In the genomic region with DNA sequence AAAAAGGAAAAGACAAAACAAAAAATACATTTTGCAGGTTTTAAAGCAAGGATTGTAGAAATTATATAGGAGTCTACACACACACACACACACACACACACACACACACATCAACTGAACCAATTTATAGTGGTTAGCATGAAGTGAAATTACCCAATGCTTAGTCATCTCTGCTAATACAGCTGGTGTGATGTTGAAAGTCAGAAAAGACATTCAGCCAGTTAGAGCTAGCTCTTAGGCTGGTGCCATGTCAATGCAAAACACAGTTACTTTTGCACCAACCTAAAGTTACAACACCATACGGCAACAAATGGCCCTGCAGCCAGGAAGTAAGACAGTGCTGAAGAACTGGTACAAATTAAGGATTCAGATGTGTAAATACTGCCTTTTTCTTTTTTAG, we compare ENCODE assay signal across 9 cellular contexts. TPM values are rescaled to one million over a fixed set of nuclear protein-coding genes. Genes with fewer than 3 reads are reported as not detected.
DNase-seq lines count a peak whose midpoint lies in the region; ATAC-seq and TF ChIP-seq lines count a peak whose summit lies in the region.
"Had no signal": no experiment of that assay in that cellular context is flagged by ENCODE, and none has a peak within 500 bp of the region (broad histone marks: within the 10 kb centered on the region; RNA-seq: fewer than 3 reads in every experiment).

No MANE protein-coding gene starts in this region.

- no peak overlapping the region for H3K4me2 ChIP-seq in IMR-90 (ENCODE audit: low read depth, low read length)
- H3K4me2 ChIP-seq: BLaER1 had no signal

- no peak overlapping the region for H2BK15ac ChIP-seq in IMR-90 (ENCODE audit: low read depth, low read length)

- no peak overlapping the region for H3K27ac ChIP-seq in IMR-90 (ENCODE audit: insufficient read depth, low read length)
- H3K27ac ChIP-seq: BLaER1 had no signal

- no peak overlapping the region for H2AK9ac ChIP-seq in IMR-90 (replicated peaks; ENCODE audit: low read depth, low read length, poor library complexity)

- H3K9ac ChIP-seq in IMR-90 (ENCODE audit: low read depth, low read length) = no peak overlapping the region
- H3K9ac ChIP-seq: BLaER1 had no signal

- H2AFZ ChIP-seq in IMR-90 (replicated peaks; ENCODE audit: low read length, poor library complexity) = no peak overlapping the region

- intact Hi-C loops in activated CD4-positive, alpha-beta T cell treated with anti-CD3 and anti-CD28 coated beads for 36 hours (cut with DNase I, micrococcal nuclease) = no loop called here
- intact Hi-C loops in IMR-90 (cut with micrococcal nuclease) = no loop called here

- no peaks in the 10 kb centered on the region for H4K20me1 ChIP-seq in IMR-90 (ENCODE audit: insufficient read depth, low read length)

- BruUV-seq in IMR-90 (replicated peaks; lab: Mats Ljungman, UMichigan) = no TSS peak

- TF ChIP-seq RAD21 in IMR-90 (IDR thresholded peaks at IDR 0.05; ENCODE audit: low read length) = no peak

- no peaks in the 10 kb centered on the region for H3K9me3 ChIP-seq in IMR-90 (ENCODE audit: control insufficient read depth, insufficient read depth, low read length)
- H3K9me3 ChIP-seq: BLaER1 had no signal

- peaks cover 15% of the 10 kb centered on the region for H3K4me1 Mint-ChIP-seq in activated CD4-positive, alpha-beta T cell treated with anti-CD3 and anti-CD28 coated beads for 36 hours

- no peaks in the 10 kb centered on the region for H3K27me3 ChIP-seq in IMR-90 (ENCODE audit: control insufficient read depth, insufficient read depth, low read length)
- H3K27me3 ChIP-seq: BLaER1 had no signal

- in situ Hi-C loops in IMR-90 (cut with MboI; ENCODE audit: low sequenced_read_pairs) = loop anchor here (25.0 kb wide), 1 partner anchor 413 kb away; no protein-coding TSS in a partner anchor

- no peak for TF ChIP-seq POLR2A in IMR-90 (IDR thresholded peaks at IDR 0.05; ENCODE audit: low read depth, low read length)

- H3K36me3 Mint-ChIP-seq in activated CD4-positive, alpha-beta T cell treated with anti-CD3 and anti-CD28 coated beads for 36 hours (ENCODE audit: low read depth) = peaks cover 70% of the 10 kb centered on the region

- H3K9me3 Mint-ChIP-seq in activated CD4-positive, alpha-beta T cell treated with anti-CD3 and anti-CD28 coated beads for 36 hours (ENCODE audit: low read depth) = no peaks in the 10 kb centered on the region

- H3K9me1 ChIP-seq in IMR-90 (ENCODE audit: insufficient read depth, low read length) = peaks cover 9% of the 10 kb centered on the region

- no peak for TF ChIP-seq CTCF in IMR-90 (conservative IDR thresholded peaks at IDR 0.05; ENCODE audit: low read depth, low read length)
- no peak for TF ChIP-seq CTCF in cardiac fibroblast (IDR thresholded peaks at IDR 0.05; ENCODE audit: low read depth, low read length)

- no peaks in the 10 kb centered on the region for H3K4me1 ChIP-seq in IMR-90 (ENCODE audit: control insufficient read depth, insufficient read depth, low read length)
- H3K4me1 ChIP-seq: BLaER1 had no signal

- H3K4me3 Mint-ChIP-seq in activated CD4-positive, alpha-beta T cell treated with anti-CD3 and anti-CD28 coated beads for 36 hours = no peak overlapping the region

- POLR2A ChIA-PET in activated CD4-positive, alpha-beta T cell treated with anti-CD3 and anti-CD28 coated beads for 36 hours (lab: Charles Lee) = interaction anchor here (0.7 kb wide), 1 partner anchor 13 kb away, joined by 7 read pairs; no protein-coding TSS in a partner anchor
- POLR2A ChIA-PET in IMR-90 (lab: Charles Lee; ENCODE audit: unreplicated experiment) = no interaction called here

- no peaks in the 10 kb centered on the region for H3K27me3 Mint-ChIP-seq in activated CD4-positive, alpha-beta T cell treated with anti-CD3 and anti-CD28 coated beads for 36 hours

- H3K4ac ChIP-seq in IMR-90 (ENCODE audit: low read depth, low read length) = no peak overlapping the region

- H3K4me3 ChIP-seq in IMR-90 (ENCODE audit: insufficient read depth, low read depth, low read length) (no peak overlapping the region), cardiac fibroblast (replicated peaks in 1 of 2; ENCODE audit: low read depth in 2 of 2, low read length in 2 of 2) (no peak overlapping the region), skeletal muscle cell (ENCODE audit: low read depth, low read length) (no peak overlapping the region)
- H3K4me3 ChIP-seq: BLaER1 had no signal

- H2BK20ac ChIP-seq in IMR-90 (ENCODE audit: low read depth, low read length) = no peak overlapping the region

- no CpG with 5 or more reads among the region's 1 CpG for WGBS in IMR-90 (ENCODE audit: extremely low coverage in 2 of 2, insufficient read length in 1 of 2), 2 experiments

- peaks cover 48 to 60% of the 10 kb centered on the region in 2 experiments for H3K79me1 ChIP-seq in IMR-90 (ENCODE audit: low read depth in 1 of 2, low read length in 2 of 2)

- no peak overlapping the region for H3K27ac Mint-ChIP-seq in activated CD4-positive, alpha-beta T cell treated with anti-CD3 and anti-CD28 coated beads for 36 hours

- H3K14ac ChIP-seq in IMR-90 (replicated peaks; ENCODE audit: low read depth, low read length) = no peak overlapping the region

- no peak overlapping the region for H3K56ac ChIP-seq in IMR-90 (ENCODE audit: extremely low read depth, insufficient read depth, low read length)

- no peak overlapping the region for H3K18ac ChIP-seq in IMR-90 (ENCODE audit: low read depth, low read length)

- CTCF ChIA-PET in activated CD4-positive, alpha-beta T cell treated with anti-CD3 and anti-CD28 coated beads for 36 hours (lab: Charles Lee) = interaction anchor here (1.0 kb wide), 1 partner anchor 14 kb away, joined by 3 read pairs; no protein-coding TSS in a partner anchor
- CTCF ChIA-PET in IMR-90 (lab: Yijun Ruan, JAX) = interaction anchor here (0.6 to 0.7 kb wide), 3 partner anchors 12 to 144 kb away, joined by 3 to 4 read pairs (median 3); no protein-coding TSS in a partner anchor

- no peak overlapping the region for H4K8ac ChIP-seq in IMR-90 (ENCODE audit: low read depth in 2 of 2, low read length in 2 of 2)

- peak; percentile 19 for DNase-seq in activated CD4-positive, alpha-beta T cell treated with anti-CD3 and anti-CD28 coated beads for 36 hours
- DNase-seq in activated CD4-positive, alpha-beta T cell treated with anti-CD3 and anti-CD28 coated beads, Interleukin-2, amount 50 U/mL, for 4 hours = no peak
- DNase-seq in IMR-90 (peak; percentile 98), cardiac fibroblast (ENCODE audit: low read depth in 2 of 2) (peak; percentile 96 to 97), skeletal muscle cell (ENCODE audit: low read depth) (peak; percentile 96), NCI-H524 treated with DMSO at 0.1 percent for 48 hours (lab: John Stamatoyannopoulos, UW) (no peak), NCI-H2029 (lab: John Stamatoyannopoulos, UW) (no peak)
- DNase-seq in effector CD4-positive, alpha-beta T cell = no peak

- H4K5ac ChIP-seq in IMR-90 (ENCODE audit: low read depth, low read length) = no peak overlapping the region

- peak overlapping the region; percentile 63 for H2BK5ac ChIP-seq in IMR-90 (ENCODE audit: low read depth, low read length, poor library complexity, severe bottlenecking)

- H4K91ac ChIP-seq in IMR-90 (ENCODE audit: insufficient read depth, low read depth, low read length) = no peak overlapping the region

- dilution Hi-C loops in IMR-90 (cut with HindIII; ENCODE audit: low sequenced_read_pairs, unreplicated experiment) = no loop called here

- ATAC-seq in activated CD4-positive, alpha-beta T cell treated with anti-CD3 and anti-CD28 coated beads for 36 hours = peak; percentile 83
- ATAC-seq in IMR-90 (ENCODE audit: low read depth) = peak; percentile 90

- H3K36me3 ChIP-seq in IMR-90 (ENCODE audit: control insufficient read depth, insufficient read depth, low read length) = peaks cover 16% of the 10 kb centered on the region

- no peak overlapping the region for H3K23ac ChIP-seq in IMR-90 (ENCODE audit: low read depth, low read length)

- no peak overlapping the region for H2AK5ac ChIP-seq in IMR-90 (ENCODE audit: low read depth, low read length)

- peak overlapping the region; percentile 46; the same call in 1 of the 2 replicates for H2BK120ac ChIP-seq in IMR-90 (ENCODE audit: low read depth, low read length)

TF ChIP-seq in IMR-90, 13 proteins besides CTCF, POLR2A, EP300 and RAD21 (continues in another document):
- peak; percentile 86; the same call in 1 of the 2 replicates for TF ChIP-seq FOS (IDR thresholded peaks at IDR 0.05; ENCODE audit: low read depth, low read length)
- no peak for TF ChIP-seq MAZ (IDR thresholded peaks at IDR 0.05; ENCODE audit: borderline replicate concordance, low read depth, low read length)
- TF ChIP-seq RCOR1 (IDR thresholded peaks at IDR 0.05; ENCODE audit: insufficient replicate concordance, low read length) = peak; percentile 54
- TF ChIP-seq CHD1 (IDR thresholded peaks at IDR 0.05; ENCODE audit: low read depth, low read length) = no peak
- TF ChIP-seq BHLHE40 (IDR thresholded peaks at IDR 0.05; ENCODE audit: low read depth, low read length) = 0 out of 2 replicates have a peak, but pooled peaks have one; percentile 20
- peak; percentile 91 for TF ChIP-seq CEBPB (IDR thresholded peaks at IDR 0.05; ENCODE audit: low read depth, low read length)
- no peak for TF ChIP-seq MXI1 (IDR thresholded peaks at IDR 0.05; ENCODE audit: borderline replicate concordance, low read depth, low read length)

RNA-seq across cellular contexts. Expression of a gene that starts 15.2 kb away (rescaled TPM):
- 1 to 10 TPM; 4.5 to 4.8 TPM for total RNA-seq in activated CD4-positive, alpha-beta T cell treated with anti-CD3 and anti-CD28 coated beads for 36 hours
- 45.0 and 48.9 TPM in 2 replicates for total RNA-seq in IMR-90 (2012; rRNA removed)
- polyA plus RNA-seq in IMR-90 (2012; rRNA removed) = 25.6 and 29.5 TPM in 2 replicates
- 13.0 and 17.9 TPM in 2 replicates for polyA plus RNA-seq in IMR-90 (2012; cell fraction: cytosol; rRNA removed)
- 4.1 and 11.5 TPM in 2 replicates for polyA plus RNA-seq in IMR-90 (2012; cell fraction: nucleus; rRNA removed; ENCODE audit: low replicate concordance)

RNA-seq across cellular contexts. Expression of a gene that starts 18.1 kb away (rescaled TPM):
- 100 to 1,000 TPM; 103 to 114 TPM for total RNA-seq in activated CD4-positive, alpha-beta T cell treated with anti-CD3 and anti-CD28 coated beads for 36 hours
- 83.3 and 88.0 TPM in 2 replicates for total RNA-seq in IMR-90 (2012; rRNA removed)
- polyA plus RNA-seq in IMR-90 (2012; rRNA removed) = 63.7 and 68.0 TPM in 2 replicates
- polyA plus RNA-seq in IMR-90 (2012; cell fraction: cytosol; rRNA removed) = 21.7 and 43.0 TPM in 2 replicates
- polyA plus RNA-seq in IMR-90 (2012; cell fraction: nucleus; rRNA removed; ENCODE audit: low replicate concordance) = 13.7 and 69.2 TPM in 2 replicates

RNA-seq across cellular contexts. Expression of a gene that starts 18.5 kb away (rescaled TPM):
- total RNA-seq in activated CD4-positive, alpha-beta T cell treated with anti-CD3 and anti-CD28 coated beads for 36 hours = 10 to 100 TPM; 62.0 to 84.2 TPM
- 86.4 and 105 TPM in 2 replicates for total RNA-seq in IMR-90 (2012; rRNA removed)
- polyA plus RNA-seq in IMR-90 (2012; rRNA removed) = 48.8 and 49.5 TPM in 2 replicates
- 24.3 and 40.6 TPM in 2 replicates for polyA plus RNA-seq in IMR-90 (2012; cell fraction: cytosol; rRNA removed)
- 28.6 and 46.9 TPM in 2 replicates for polyA plus RNA-seq in IMR-90 (2012; cell fraction: nucleus; rRNA removed; ENCODE audit: low replicate concordance)

RNA-seq across cellular contexts. Expression of a gene that starts 38.1 kb away (rescaled TPM):
- total RNA-seq in activated CD4-positive, alpha-beta T cell treated with anti-CD3 and anti-CD28 coated beads for 36 hours = 1 to 10 TPM; 5.1 to 5.6 TPM
- 25.8 and 26.1 TPM in 2 replicates for total RNA-seq in IMR-90 (2012; rRNA removed)
- 26.5 and 29.6 TPM in 2 replicates for polyA plus RNA-seq in IMR-90 (2012; rRNA removed)
- polyA plus RNA-seq in IMR-90 (2012; cell fraction: cytosol; rRNA removed) = 12.7 and 19.2 TPM in 2 replicates
- polyA plus RNA-seq in IMR-90 (2012; cell fraction: nucleus; rRNA removed; ENCODE audit: low replicate concordance) = 28.4 and 44.9 TPM in 2 replicates

Comparison
In these comparisons a context has a peak if more than half of its experiments do, and no peak if none do; other contexts are left out.
1. DNase-seq: peak in activated CD4-positive, alpha-beta T cell treated with anti-CD3 and anti-CD28 coated beads for 36 hours (single experiment), IMR-90 (single experiment), cardiac fibroblast (2 of 2) and skeletal muscle cell (single experiment); none in activated CD4-positive, alpha-beta T cell treated with anti-CD3 and anti-CD28 coated beads, Interleukin-2, amount 50 U/mL, for 4 hours (0 of 2), NCI-H524 treated with DMSO at 0.1 percent for 48 hours (single experiment), NCI-H2029 (single experiment) and effector CD4-positive, alpha-beta T cell (single experiment).